Comparison of ENCODE assay signal across 8 cellular contexts in genomic region chr15:78264304-78265136, GRCh38. TPM values are rescaled to one million over a fixed set of nuclear protein-coding genes. Genes with fewer than 3 reads are reported as not detected.
DNase-seq lines count a peak whose midpoint lies in the region; ATAC-seq, FAIRE-seq and TF ChIP-seq lines count a peak whose summit lies in the region.

Gene DNAJA4, plus strand, starts transcription at chr15:78264562. Its CDS starts 202 bp downstream, at chr15:78264764.

- no peak for FAIRE-seq in HTR-8/SVneo (lab: Jason Lieb, UNC)

- peaks cover 11% of the 10 kb centered on the region for H3K4me1 ChIP-seq in foreskin keratinocyte

- DNase-seq in COLO668 (lab: John Stamatoyannopoulos, UW; ENCODE audit: unreplicated experiment) (peak; percentile 76), NCI-H526 treated with DMSO at 0.1 percent for 48 hours (lab: John Stamatoyannopoulos, UW) (peak; percentile 16), activated gamma-delta T cell (lab: John Stamatoyannopoulos, UW) (peak; percentile 51), foreskin keratinocyte (peak in 1 of 2 donors; percentile 9), omental fat pad (ENCODE audit: low spot score) (no peak), HTR-8/SVneo (ENCODE audit: insufficient read length, low spot score) (no peak)

- no peaks in the 10 kb centered on the region for H3K27me3 ChIP-seq in foreskin keratinocyte

- ATAC-seq in foreskin keratinocyte (peak; percentile 29), omental fat pad (ENCODE audit: low FRiP score) (peak; percentile 43), HG02588 (IDR thresholded peaks at IDR 0.05; ENCODE audit: unreplicated experiment) (no peak)

- TF ChIP-seq CTCF in foreskin keratinocyte (conservative IDR thresholded peaks at IDR 0.05) (peak; percentile 36), omental fat pad (IDR thresholded peaks at IDR 0.05) (no peak), subcutaneous adipose tissue (IDR thresholded peaks at IDR 0.05; ENCODE audit: low read depth) (no peak)

- H3K27ac ChIP-seq in foreskin keratinocyte: no peak within 1 kb of the TSS

RNA-seq across cellular contexts. Expression of gene DNAJA4, which starts in this region (rescaled TPM):
- total RNA-seq in foreskin keratinocyte: 8.8 and 10.6 TPM in 2 replicates
- 5.1 and 7.5 TPM in 2 replicates for polyA plus RNA-seq in foreskin keratinocyte
- total RNA-seq in omental fat pad: 10 to 100 TPM; 19.0 to 88.6 (median 28.9) TPM
- 10 to 100 TPM; 14.3 to 22.8 (median 17.7) TPM for total RNA-seq in subcutaneous adipose tissue

Comparison
In these comparisons a context has a peak if more than half of its experiments do, and no peak if none do; other contexts are left out.
1. DNase-seq: peak in COLO668 (single experiment), NCI-H526 treated with DMSO at 0.1 percent for 48 hours (single experiment) and activated gamma-delta T cell (single experiment); none in omental fat pad (single experiment) and HTR-8/SVneo (single experiment).